ENCODE assay signal across 11 cellular contexts in genomic region chr17:60091908-60092331, GRCh38. TPM values are rescaled to one million over a fixed set of nuclear protein-coding genes. Genes with fewer than 3 reads are reported as not detected.
DNase-seq lines count a peak whose midpoint lies in the region; TF ChIP-seq lines count a peak whose summit lies in the region.
"Had no signal": no experiment of that assay in that cellular context is flagged by ENCODE, and none has a peak within 500 bp of the region (broad histone marks: within the 10 kb centered on the region; RNA-seq: fewer than 3 reads in every experiment).

No MANE protein-coding gene starts in this region.

- H3K9ac ChIP-seq in colonic mucosa (ENCODE audit: low read depth in 2 of 2, low read length in 2 of 2): no peak overlapping the region
- H3K9ac ChIP-seq: parathyroid adenoma had no signal

- H3K4me1 ChIP-seq in colonic mucosa: no peaks in the 10 kb centered on the region
- H3K4me1 ChIP-seq: parathyroid adenoma had no signal

- DNase-seq in CD14-positive monocyte (ENCODE audit: low spot score) (no peak), NCI-H226 (peak; percentile 16), colonic mucosa (no peak), NCI-H1092 (lab: John Stamatoyannopoulos, UW) (no peak)
- DNase-seq in activated CD4-positive, alpha-beta memory T cell treated with anti-CD3 and anti-CD28 coated beads, Interleukin-2, amount 10 ng/mL, durations not matched to agents 7 days and 5 days: no peak
- no peak for DNase-seq in effector CD8-positive, alpha-beta T cell (lab: John Stamatoyannopoulos, UW)
- no peak for DNase-seq in activated CD4-positive, CD25-positive, alpha-beta regulatory T cell treated with anti-CD3 and anti-CD28 coated beads, Interleukin-2, amount 50 U/mL, for 72 hours
- DNase-seq: NCI-H1930, SW 1271 had no signal

- CTCF ChIA-PET in activated CD4-positive, alpha-beta memory T cell treated with anti-CD3 and anti-CD28 coated beads, Interleukin-2, amount 10 ng/mL, durations not matched to agents 7 days and 5 days (lab: Charles Lee): interaction anchor here (0.9 to 1.4 kb wide), 2 partner anchors 14 to 343 kb away, joined by 3 to 5 read pairs; no protein-coding TSS in a partner anchor

- H3K9me3 ChIP-seq in colonic mucosa: no peaks in the 10 kb centered on the region

- H3K4me3 ChIP-seq in colonic mucosa: no peak overlapping the region

- H3K4me1 Mint-ChIP-seq in CD14-positive monocyte (peaks cover 61% of the 10 kb centered on the region), nephron (peaks cover 30% of the 10 kb centered on the region)
- no peaks in the 10 kb centered on the region for H3K4me1 Mint-ChIP-seq in activated CD4-positive, alpha-beta memory T cell treated with anti-CD3 and anti-CD28 coated beads, Interleukin-2, amount 10 ng/mL, durations not matched to agents 7 days and 5 days

- H3K27ac Mint-ChIP-seq in CD14-positive monocyte: peak overlapping the region; percentile 82 to 95 (median 89)
- H3K27ac Mint-ChIP-seq in nephron: peak overlapping the region in 2 of 3 experiments; percentile 55 to 66
- no peak overlapping the region for H3K27ac Mint-ChIP-seq in activated CD4-positive, alpha-beta memory T cell treated with anti-CD3 and anti-CD28 coated beads, Interleukin-2, amount 10 ng/mL, durations not matched to agents 7 days and 5 days

- H3K36me3 Mint-ChIP-seq in CD14-positive monocyte (peaks cover 3% of the 10 kb centered on the region in 2 donors), nephron (ENCODE audit: low read depth) (peaks cover 7% of the 10 kb centered on the region)
- H3K36me3 Mint-ChIP-seq in activated CD4-positive, alpha-beta memory T cell treated with anti-CD3 and anti-CD28 coated beads, Interleukin-2, amount 10 ng/mL, durations not matched to agents 7 days and 5 days (ENCODE audit: low read depth): peaks cover 6% of the 10 kb centered on the region

- H3K9me3 Mint-ChIP-seq in CD14-positive monocyte (peaks cover 2 to 21% (median 13%) of the 10 kb centered on the region in 7 donors), nephron (peaks cover 9% of the 10 kb centered on the region)
- peaks cover 3% of the 10 kb centered on the region for H3K9me3 Mint-ChIP-seq in activated CD4-positive, alpha-beta memory T cell treated with anti-CD3 and anti-CD28 coated beads, Interleukin-2, amount 10 ng/mL, durations not matched to agents 7 days and 5 days

- H3K27ac ChIP-seq in colonic mucosa: peak overlapping the region; percentile 44
- H3K27ac ChIP-seq: parathyroid adenoma had no signal

- POLR2A ChIA-PET in activated CD4-positive, alpha-beta memory T cell treated with anti-CD3 and anti-CD28 coated beads, Interleukin-2, amount 10 ng/mL, durations not matched to agents 7 days and 5 days (lab: Charles Lee): interaction anchor here (0.9 to 2.1 kb wide), 2 partner anchors 11 to 14 kb away, joined by 3 to 8 read pairs; partner anchors contain the start of gene HEATR6

- H3K4me3 Mint-ChIP-seq in CD14-positive monocyte (peak overlapping the region; percentile 27 to 43), nephron (no peak overlapping the region)
- no peak overlapping the region for H3K4me3 Mint-ChIP-seq in activated CD4-positive, alpha-beta memory T cell treated with anti-CD3 and anti-CD28 coated beads, Interleukin-2, amount 10 ng/mL, durations not matched to agents 7 days and 5 days

- no peak for TF ChIP-seq CTCF in CD14-positive monocyte (IDR thresholded peaks at IDR 0.05)
- no peak for TF ChIP-seq CTCF in colonic mucosa (IDR thresholded peaks at IDR 0.05)
- TF ChIP-seq CTCF in nephron (IDR thresholded peaks at IDR 0.05; ENCODE audit: unreplicated experiment in 3 of 3): no peak

- no peaks in the 10 kb centered on the region for H3K36me3 ChIP-seq in colonic mucosa

- intact Hi-C loops in CD14-positive monocyte (cut with micrococcal nuclease) (no loop called here), colonic mucosa (cut with DNase I) (no loop called here)

- H3K27me3 Mint-ChIP-seq in CD14-positive monocyte (ENCODE audit: low read depth in 3 of 3) (peaks cover 0 to 7% (median 0%) of the 10 kb centered on the region in 3 donors), nephron (ENCODE audit: low read depth) (peaks cover 7% of the 10 kb centered on the region)
- peaks cover 27% of the 10 kb centered on the region for H3K27me3 Mint-ChIP-seq in activated CD4-positive, alpha-beta memory T cell treated with anti-CD3 and anti-CD28 coated beads, Interleukin-2, amount 10 ng/mL, durations not matched to agents 7 days and 5 days

- H3K27me3 ChIP-seq in colonic mucosa: no peaks in the 10 kb centered on the region

RNA-seq across cellular contexts. Expression of gene HEATR6, which starts 13.2 kb away (rescaled TPM):
- 1 to 10 TPM; 4.6 to 7.1 TPM for polyA plus RNA-seq in CD14-positive monocyte
- 10 to 100 TPM in 1 of 2 donors, 1 to 10 TPM in 1; 9.7 to 12.0 TPM for total RNA-seq in colonic mucosa
- total RNA-seq in activated CD4-positive, alpha-beta memory T cell treated with anti-CD3 and anti-CD28 coated beads, Interleukin-2, amount 10 ng/mL, durations not matched to agents 7 days and 5 days: 10 to 100 TPM; 26.0 to 29.0 TPM

RNA-seq across cellular contexts. Expression of gene CA4, which starts 57.9 kb away (rescaled TPM):
- polyA plus RNA-seq in CD14-positive monocyte: not detected
- 100 to 1,000 TPM; 111 to 397 TPM for total RNA-seq in colonic mucosa
- not detected for total RNA-seq in activated CD4-positive, alpha-beta memory T cell treated with anti-CD3 and anti-CD28 coated beads, Interleukin-2, amount 10 ng/mL, durations not matched to agents 7 days and 5 days

Comparison
In these comparisons a context has a peak if more than half of its experiments do, and no peak if none do; other contexts are left out.
1. H3K4me3 Mint-ChIP-seq: peak in CD14-positive monocyte (2 of 2); none in nephron (0 of 3) and activated CD4-positive, alpha-beta memory T cell treated with anti-CD3 and anti-CD28 coated beads, Interleukin-2, amount 10 ng/mL, durations not matched to agents 7 days and 5 days (single experiment).
2. RNA of gene CA4, which starts 57.9 kb away (total RNA-seq): 111 to 397 TPM in colonic mucosa; not detected in activated CD4-positive, alpha-beta memory T cell treated with anti-CD3 and anti-CD28 coated beads, Interleukin-2, amount 10 ng/mL, durations not matched to agents 7 days and 5 days; every median in the first group is over 100 times any median in the second.